12 cellular contexts compared by ENCODE assay signal in the genomic region with DNA sequence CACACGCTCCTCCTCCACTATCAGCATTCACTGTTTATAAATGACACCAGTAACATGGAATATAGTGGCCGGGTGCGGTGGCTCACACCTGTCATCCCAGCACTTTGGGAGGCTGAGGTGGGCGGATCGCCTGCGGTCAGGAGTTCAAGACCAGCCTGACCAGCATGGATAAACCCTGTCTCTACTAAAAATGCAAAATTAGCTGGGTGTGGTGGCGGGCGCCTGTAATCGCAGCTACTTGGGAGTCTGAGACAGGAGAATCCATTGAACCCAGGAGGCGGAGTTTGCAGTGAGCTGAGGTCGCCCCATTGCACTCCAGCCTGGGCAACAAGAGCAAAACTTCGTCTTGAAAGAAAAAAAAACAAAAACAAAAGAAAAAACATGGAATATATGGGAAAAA. TPM values are rescaled to one million over a fixed set of nuclear protein-coding genes. Genes with fewer than 3 reads are reported as not detected.
DNase-seq lines count a peak whose midpoint lies in the region; ATAC-seq and TF ChIP-seq lines count a peak whose summit lies in the region.
"Not testable (repeated sequence)": the region's sequence is repeated elsewhere in the genome, so short reads cannot be mapped to it uniquely, and the experiment has no call there.
"Had no signal": no experiment of that assay in that cellular context is flagged by ENCODE, and none has a peak within 500 bp of the region (broad histone marks: within the 10 kb centered on the region; RNA-seq: fewer than 3 reads in every experiment).

No MANE protein-coding gene starts in this region.

- H3K79me2 ChIP-seq in fibroblast of lung (ENCODE audit: control insufficient read depth, insufficient read depth, low read length), result not testable (repeated sequence)

- POLR2A ChIA-PET in CD8-positive, alpha-beta T cell (lab: Charles Lee), result interaction anchor here (0.7 to 1.0 kb wide), 2 partner anchors 9 to 12 kb away, joined by 3 to 4 read pairs; no protein-coding TSS in a partner anchor
- POLR2A ChIA-PET in activated CD4-positive, alpha-beta memory T cell treated with anti-CD3 and anti-CD28 coated beads for 36 hours (lab: Charles Lee), result interaction anchor here (0.7 to 1.3 kb wide), 7 partner anchors 10 to 71 kb away, joined by 3 to 5 read pairs (median 3); no protein-coding TSS in a partner anchor

- not testable (repeated sequence) for H3K27me3 ChIP-seq in CD8-positive, alpha-beta T cell (ENCODE audit: insufficient read depth, low read length); fibroblast of lung (ENCODE audit: control insufficient read depth, insufficient read depth, low read length); psoas muscle (ENCODE audit: insufficient read depth in 3 of 3, low read length in 2 of 3); upper lobe of left lung

- not testable (repeated sequence) for H4K20me1 ChIP-seq in fibroblast of lung (ENCODE audit: control insufficient read depth, extremely low read depth, insufficient read depth, low read length)

- H3K9me3 Mint-ChIP-seq in CD8-positive, alpha-beta T cell; activated CD4-positive, alpha-beta memory T cell treated with anti-CD3 and anti-CD28 coated beads for 36 hours; activated naive CD8-positive, alpha-beta T cell treated with anti-CD3 and anti-CD28 coated beads, Interleukin-2, amount 50 U/mL, for 24 hours; memory B cell: not testable (repeated sequence)

- not testable (repeated sequence) for ATAC-seq in CD8-positive, alpha-beta T cell; activated naive CD8-positive, alpha-beta T cell treated with anti-CD3 and anti-CD28 coated beads, Interleukin-2, amount 50 U/mL, for 24 hours; memory B cell (ENCODE audit: low read depth); psoas muscle; upper lobe of left lung (ENCODE audit: low FRiP score in 2 of 2)

- H3K4me1 ChIP-seq in CD8-positive, alpha-beta T cell (ENCODE audit: insufficient read depth, low read length), result peaks cover 39% of the 10 kb centered on the region
- H3K4me1 ChIP-seq in fibroblast of lung (ENCODE audit: control insufficient read depth, extremely low read depth, insufficient read depth, low read length); psoas muscle: not testable (repeated sequence)
- peaks cover 6 to 13% (median 11%) of the 10 kb centered on the region in 4 donors for H3K4me1 ChIP-seq in upper lobe of left lung

- TF ChIP-seq EP300 in upper lobe of left lung (IDR thresholded peaks at IDR 0.05), result not testable (repeated sequence)

- 90 to 93% (median 91%) methylated on average over 12 of the region's 12 CpGs for WGBS in psoas muscle, 3 donors
- WGBS in upper lobe of left lung, 2 donors, result 87 to 90% methylated on average over 12 of the region's 12 CpGs

- H3K36me3 ChIP-seq in CD8-positive, alpha-beta T cell (ENCODE audit: insufficient read depth, low read length), result peaks cover 13% of the 10 kb centered on the region
- H3K36me3 ChIP-seq in KOPT-K1 (ENCODE audit: insufficient read depth, low read length) (peaks cover 29% of the 10 kb centered on the region; the same call in 1 of the 2 replicates), upper lobe of left lung (peaks cover 0 to 18% (median 2%) of the 10 kb centered on the region in 4 donors)
- not testable (repeated sequence) for H3K36me3 ChIP-seq in fibroblast of lung (ENCODE audit: control insufficient read depth, insufficient read depth, low read length); psoas muscle (ENCODE audit: insufficient read depth in 1 of 2, low read depth in 1 of 2)

- H3K4me2 ChIP-seq in fibroblast of lung (ENCODE audit: extremely low read depth, insufficient read depth, low read length), result peak overlapping the region; percentile 90

- H3K9ac ChIP-seq in fibroblast of lung (ENCODE audit: insufficient read depth, low read length), result not testable (repeated sequence)

- CTCF ChIA-PET in CD8-positive, alpha-beta T cell (lab: Charles Lee), result interaction anchor here (1.4 kb wide), 2 partner anchors 12 to 71 kb away, joined by 3 read pairs; no protein-coding TSS in a partner anchor
- CTCF ChIA-PET in activated CD4-positive, alpha-beta memory T cell treated with anti-CD3 and anti-CD28 coated beads for 36 hours (lab: Charles Lee), result interaction anchor here (0.6 to 1.0 kb wide), 4 partner anchors 14 to 208 kb away, joined by 3 to 6 read pairs (median 4); no protein-coding TSS in a partner anchor

- peak overlapping the region; percentile 95 for H3K27ac Mint-ChIP-seq in CD8-positive, alpha-beta T cell
- H3K27ac Mint-ChIP-seq in activated CD4-positive, alpha-beta memory T cell treated with anti-CD3 and anti-CD28 coated beads for 36 hours, result peak overlapping the region; percentile 93
- H3K27ac Mint-ChIP-seq in activated naive CD8-positive, alpha-beta T cell treated with anti-CD3 and anti-CD28 coated beads, Interleukin-2, amount 50 U/mL, for 24 hours, result peak overlapping the region; percentile 93
- peak overlapping the region; percentile 91 for H3K27ac Mint-ChIP-seq in memory B cell

- H3K4me1 Mint-ChIP-seq in CD8-positive, alpha-beta T cell (ENCODE audit: low read depth), result peaks cover 53% of the 10 kb centered on the region
- H3K4me1 Mint-ChIP-seq in activated CD4-positive, alpha-beta memory T cell treated with anti-CD3 and anti-CD28 coated beads for 36 hours (ENCODE audit: low read depth), result peaks cover 43% of the 10 kb centered on the region
- peaks cover 72% of the 10 kb centered on the region for H3K4me1 Mint-ChIP-seq in activated naive CD8-positive, alpha-beta T cell treated with anti-CD3 and anti-CD28 coated beads, Interleukin-2, amount 50 U/mL, for 24 hours
- H3K4me1 Mint-ChIP-seq in memory B cell, result peaks cover 43% of the 10 kb centered on the region

- intact Hi-C loops in CD8-positive, alpha-beta T cell (cut with DNase I, micrococcal nuclease), result loop anchor here (5.0 kb wide), 2 partner anchors 39 to 66 kb away; partner anchors contain the start of gene APOBEC3C (in 1 of the 2)
- intact Hi-C loops in activated CD4-positive, alpha-beta memory T cell treated with anti-CD3 and anti-CD28 coated beads for 36 hours (cut with micrococcal nuclease); psoas muscle (cut with DNase I): not testable (repeated sequence)

- not testable (repeated sequence) for TF ChIP-seq POLR2A in upper lobe of left lung (IDR thresholded peaks at IDR 0.05)

- not testable (repeated sequence) for H2AFZ ChIP-seq in fibroblast of lung (ENCODE audit: low read length)

- peak overlapping the region; percentile 72 for H3K27ac ChIP-seq in CD8-positive, alpha-beta T cell (ENCODE audit: low read depth, low read length)
- peak overlapping the region; percentile 81 for H3K27ac ChIP-seq in KOPT-K1 (ENCODE audit: low read depth, low read length, poor library complexity, severe bottlenecking)
- H3K27ac ChIP-seq in fibroblast of lung (ENCODE audit: insufficient read depth, low read length); psoas muscle: not testable (repeated sequence)
- peak overlapping the region in 3 of 4 donors; percentile 82 to 93 (median 90) for H3K27ac ChIP-seq in upper lobe of left lung

- H3K9me3 ChIP-seq in CD8-positive, alpha-beta T cell (ENCODE audit: low read length); KOPT-K1 (ENCODE audit: insufficient read depth, low read length, poor library complexity, severe bottlenecking); fibroblast of lung (ENCODE audit: control insufficient read depth, insufficient read depth, low read depth, low read length); psoas muscle; upper lobe of left lung: not testable (repeated sequence)

- H3K27me3 Mint-ChIP-seq in CD8-positive, alpha-beta T cell (ENCODE audit: low read depth); activated CD4-positive, alpha-beta memory T cell treated with anti-CD3 and anti-CD28 coated beads for 36 hours; activated naive CD8-positive, alpha-beta T cell treated with anti-CD3 and anti-CD28 coated beads, Interleukin-2, amount 50 U/mL, for 24 hours; memory B cell: not testable (repeated sequence)

- H3K4me3 Mint-ChIP-seq in CD8-positive, alpha-beta T cell, result peak overlapping the region; percentile 89
- peak overlapping the region; percentile 93 for H3K4me3 Mint-ChIP-seq in activated CD4-positive, alpha-beta memory T cell treated with anti-CD3 and anti-CD28 coated beads for 36 hours
- peak overlapping the region; percentile 94 for H3K4me3 Mint-ChIP-seq in activated naive CD8-positive, alpha-beta T cell treated with anti-CD3 and anti-CD28 coated beads, Interleukin-2, amount 50 U/mL, for 24 hours
- peak overlapping the region; percentile 93 for H3K4me3 Mint-ChIP-seq in memory B cell

- peaks cover 36% of the 10 kb centered on the region for H3K36me3 Mint-ChIP-seq in CD8-positive, alpha-beta T cell
- H3K36me3 Mint-ChIP-seq in activated CD4-positive, alpha-beta memory T cell treated with anti-CD3 and anti-CD28 coated beads for 36 hours, result peaks cover 22% of the 10 kb centered on the region
- H3K36me3 Mint-ChIP-seq in activated naive CD8-positive, alpha-beta T cell treated with anti-CD3 and anti-CD28 coated beads, Interleukin-2, amount 50 U/mL, for 24 hours (ENCODE audit: low read depth), result peaks cover 37% of the 10 kb centered on the region
- peaks cover 16% of the 10 kb centered on the region for H3K36me3 Mint-ChIP-seq in memory B cell

- DNase-seq in CD8-positive, alpha-beta T cell; activated CD4-positive, alpha-beta memory T cell treated with anti-CD3 and anti-CD28 coated beads for 36 hours; activated naive CD8-positive, alpha-beta T cell treated with anti-CD3 and anti-CD28 coated beads, Interleukin-2, amount 50 U/mL, for 24 hours; fibroblast of lung (ENCODE audit: low read depth in 2 of 2); memory B cell (ENCODE audit: low spot score in 2 of 2); upper lobe of left lung: not testable (repeated sequence)
- peak in 1 of 2 donors; percentile 3 for DNase-seq in psoas muscle

- TF ChIP-seq CTCF in CD8-positive, alpha-beta T cell (IDR thresholded peaks at IDR 0.05); fibroblast of lung (conservative IDR thresholded peaks at IDR 0.05 in 1 of 2, IDR thresholded peaks at IDR 0.05 in 1 of 2; ENCODE audit: low read depth in 1 of 2, low read length in 2 of 2); psoas muscle (IDR thresholded peaks at IDR 0.05); upper lobe of left lung (IDR thresholded peaks at IDR 0.05): not testable (repeated sequence)

- H3K4me3 ChIP-seq in CD8-positive, alpha-beta T cell (ENCODE audit: low read depth, low read length), result peak overlapping the region; percentile 87
- H3K4me3 ChIP-seq in fibroblast of lung (replicated peaks in 1 of 4; ENCODE audit: control extremely low read depth in 1 of 4, insufficient read depth in 1 of 4, low read depth in 3 of 4, low read length in 4 of 4) (peak overlapping the region; percentile 48 to 59 (median 56)), psoas muscle (peak overlapping the region; percentile 57), upper lobe of left lung (peak overlapping the region in 3 of 4 donors; percentile 47 to 59 (median 59))

RNA-seq across cellular contexts. Expression of gene APOBEC3G, which starts 0.8 kb away (rescaled TPM):
- 10 to 100 TPM; 44.9 to 45.9 TPM for total RNA-seq in CD8-positive, alpha-beta T cell
- total RNA-seq in activated CD4-positive, alpha-beta memory T cell treated with anti-CD3 and anti-CD28 coated beads for 36 hours, result 100 to 1,000 TPM; 106 to 108 TPM
- total RNA-seq in fibroblast of lung, result 21.8 and 22.1 TPM in 2 replicates
- 11.0 and 14.3 TPM in 2 replicates for polyA plus RNA-seq in fibroblast of lung
- 9.3 and 12.3 TPM in 2 replicates for polyA plus RNA-seq in fibroblast of lung (2012)
- 13.3 and 21.6 TPM in 2 replicates for polyA minus RNA-seq in fibroblast of lung (ENCODE audit: low replicate concordance)
- total RNA-seq in psoas muscle, result 1 to 10 TPM; 1.0 to 1.6 (median 1.3) TPM
- polyA plus RNA-seq in psoas muscle, result 1 to 10 TPM in 1 of 3 donors, under 1 TPM in 2; 0.45 to 1.1 (median 0.93) TPM
- total RNA-seq in upper lobe of left lung, result 10 to 100 TPM; 10.2 to 38.8 (median 15.8) TPM
- total RNA-seq: HT-29 had no signal

RNA-seq across cellular contexts. Expression of gene APOBEC3H, which starts 19.1 kb away (rescaled TPM):
- total RNA-seq in CD8-positive, alpha-beta T cell, result 1 to 10 TPM; 1.6 TPM
- 10 to 100 TPM; 23.6 to 25.3 TPM for total RNA-seq in activated CD4-positive, alpha-beta memory T cell treated with anti-CD3 and anti-CD28 coated beads for 36 hours
- total RNA-seq in fibroblast of lung, result 0.26 and 1.3 TPM in 2 replicates
- 0.20 TPM in 1 of 2 replicates, not detected in the other for polyA plus RNA-seq in fibroblast of lung
- 0.12 and 1.2 TPM in 2 replicates for polyA plus RNA-seq in fibroblast of lung (2012)
- 2.7 TPM in 1 of 2 replicates, not detected in the other for polyA minus RNA-seq in fibroblast of lung (ENCODE audit: low replicate concordance)
- not detected for total RNA-seq in psoas muscle
- under 1 TPM in 1 of 3 donors, not detected in 2; 0.12 TPM for polyA plus RNA-seq in psoas muscle
- total RNA-seq in upper lobe of left lung, result 1 to 10 TPM in 3 of 6 donors, under 1 TPM in 3; 0.78 to 4.2 (median 1.0) TPM
- total RNA-seq: cardiac septum, HT-29, SJSA1 had no signal

RNA-seq across cellular contexts. Expression of gene APOBEC3F, which starts 37.2 kb away (rescaled TPM):
- 1 to 10 TPM; 6.7 to 8.3 TPM for total RNA-seq in CD8-positive, alpha-beta T cell
- 10 to 100 TPM; 33.4 to 34.9 TPM for total RNA-seq in activated CD4-positive, alpha-beta memory T cell treated with anti-CD3 and anti-CD28 coated beads for 36 hours
- 6.2 and 7.8 TPM in 2 replicates for total RNA-seq in fibroblast of lung
- polyA plus RNA-seq in fibroblast of lung, result 6.3 and 7.0 TPM in 2 replicates
- polyA plus RNA-seq in fibroblast of lung (2012), result 10.1 and 11.9 TPM in 2 replicates
- 39.6 and 59.0 TPM in 2 replicates for polyA minus RNA-seq in fibroblast of lung (ENCODE audit: low replicate concordance)
- 1 to 10 TPM in 1 of 4 donors, under 1 TPM in 3; 0.40 to 1.4 (median 0.53) TPM for total RNA-seq in psoas muscle
- polyA plus RNA-seq in psoas muscle, result under 1 TPM; 0.06 to 0.55 (median 0.48) TPM
- 10 to 100 TPM in 2 of 6 donors, 1 to 10 TPM in 4; 4.0 to 12.0 (median 6.5) TPM for total RNA-seq in upper lobe of left lung
- total RNA-seq: PC-3 had no signal

RNA-seq across cellular contexts. Expression of gene APOBEC3D, which starts 57.0 kb away (rescaled TPM):
- total RNA-seq in CD8-positive, alpha-beta T cell, result 1 to 10 TPM; 6.3 to 7.1 TPM
- 10 to 100 TPM; 54.1 to 54.5 TPM for total RNA-seq in activated CD4-positive, alpha-beta memory T cell treated with anti-CD3 and anti-CD28 coated beads for 36 hours
- total RNA-seq in fibroblast of lung (4.9 and 5.9 TPM in 2 replicates), psoas muscle (1 to 10 TPM in 1 of 4 donors, under 1 TPM in 2, not detected in 1; 0.55 to 1.1 (median 0.74) TPM), upper lobe of left lung (1 to 10 TPM; 1.2 to 5.8 (median 3.6) TPM)
- polyA plus RNA-seq in fibroblast of lung (3.0 and 4.7 TPM in 2 replicates), psoas muscle (under 1 TPM; 0.08 to 0.42 (median 0.18) TPM)
- 2.1 and 3.4 TPM in 2 replicates for polyA plus RNA-seq in fibroblast of lung (2012)
- polyA minus RNA-seq in fibroblast of lung (ENCODE audit: low replicate concordance), result 6.7 TPM in 1 of 2 replicates, not detected in the other
- total RNA-seq: HT-29 had no signal

Comparison
In these comparisons a context has a peak if more than half of its experiments do, and no peak if none do; other contexts are left out.
1. RNA of gene APOBEC3H, which starts 19.1 kb away (total RNA-seq): 23.6 to 25.3 TPM in activated CD4-positive, alpha-beta memory T cell treated with anti-CD3 and anti-CD28 coated beads for 36 hours; 1.6 TPM in CD8-positive, alpha-beta T cell, 0.26 to 1.3 TPM in fibroblast of lung, 0.78 to 4.2 TPM in upper lobe of left lung and not detected in psoas muscle; every median in the first group is over 4 times any median in the second.
2. Peak in every context shown above with its lines, with median percentiles within 50 percentile points of each other: H3K4me3 ChIP-seq, H3K27ac Mint-ChIP-seq and H3K4me3 Mint-ChIP-seq.